12 cellular contexts compared by ENCODE assay signal in the genomic region with DNA sequence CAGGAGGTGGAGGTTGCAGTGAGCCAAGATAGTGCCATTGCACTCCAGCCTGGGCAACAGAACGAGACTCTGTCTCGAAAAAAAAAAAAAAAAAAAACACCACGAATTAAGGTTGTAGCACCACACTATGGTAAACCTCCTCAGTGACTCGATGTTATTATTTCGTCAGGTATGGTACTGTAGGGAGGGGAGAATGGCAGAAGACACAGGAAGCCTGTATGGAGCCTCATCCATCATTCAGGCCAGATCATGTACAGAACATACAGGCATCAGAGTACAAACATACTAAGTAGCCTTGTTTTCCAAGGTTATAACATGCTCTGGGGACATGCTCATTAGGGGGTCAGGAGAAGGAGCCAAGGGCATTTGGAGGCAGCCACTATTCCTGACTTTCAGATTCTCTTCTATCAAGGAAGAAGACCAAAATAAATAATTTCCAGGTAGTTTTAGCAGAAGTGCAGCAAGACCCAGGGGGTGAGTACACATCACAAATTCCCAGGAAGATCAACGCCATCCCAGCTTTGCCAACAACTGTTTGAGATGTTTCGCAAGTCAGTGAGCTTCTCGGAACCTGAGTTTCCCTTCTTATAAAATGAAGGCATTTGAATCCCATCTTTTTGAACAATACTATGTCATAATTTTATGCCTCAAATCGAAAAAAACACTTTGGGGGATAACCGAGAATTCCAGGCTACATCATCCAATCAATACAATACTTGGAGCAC.
DNase-seq lines count a peak whose midpoint lies in the region; ATAC-seq, FAIRE-seq and TF ChIP-seq lines count a peak whose summit lies in the region.
"Had no signal": no experiment of that assay in that cellular context is flagged by ENCODE, and none has a peak within 500 bp of the region (broad histone marks: within the 10 kb centered on the region; RNA-seq: fewer than 3 reads in every experiment).

No MANE protein-coding gene starts in this region.

- H3K4me3 Mint-ChIP-seq in stimulated activated naive CD8-positive, alpha-beta T cell treated with anti-CD3 and anti-CD28 coated beads, Interleukin-15, Interleukin-2, amounts not matched to agents 100 ng/mL and 50 ng/mL, for 24 hours = no peak overlapping the region

- no peak for FAIRE-seq in urothelium cell line (lab: Jason Lieb, UNC)
- FAIRE-seq: islet of Langerhans had no signal

- peaks cover 7% of the 10 kb centered on the region for H3K36me3 Mint-ChIP-seq in stimulated activated naive CD8-positive, alpha-beta T cell treated with anti-CD3 and anti-CD28 coated beads, Interleukin-15, Interleukin-2, amounts not matched to agents 100 ng/mL and 50 ng/mL, for 24 hours (ENCODE audit: low read depth)

- H3K4me3 ChIP-seq in WI38 (ENCODE audit: low read depth, low read length) (peak overlapping the region; percentile 45), fibroblast of the aortic adventitia (ENCODE audit: low read depth, low read length) (peak overlapping the region; percentile 38)

- ATAC-seq in stimulated activated naive CD8-positive, alpha-beta T cell treated with anti-CD3 and anti-CD28 coated beads, Interleukin-15, Interleukin-2, amounts not matched to agents 100 U/mL and 50 U/mL, for 24 hours = no peak
- ATAC-seq in HG02973 (IDR thresholded peaks at IDR 0.05; ENCODE audit: unreplicated experiment) = no peak
- no peak for ATAC-seq in HG02938 (IDR thresholded peaks at IDR 0.05; ENCODE audit: unreplicated experiment)

- TF ChIP-seq CTCF in WI38 (IDR thresholded peaks at IDR 0.05; ENCODE audit: low read depth, low read length) = no peak
- TF ChIP-seq CTCF in fibroblast of the aortic adventitia (IDR thresholded peaks at IDR 0.05; ENCODE audit: insufficient read depth, low read length) = no peak

- H3K27ac Mint-ChIP-seq in stimulated activated naive CD8-positive, alpha-beta T cell treated with anti-CD3 and anti-CD28 coated beads, Interleukin-15, Interleukin-2, amounts not matched to agents 100 ng/mL and 50 ng/mL, for 24 hours = peak overlapping the region; percentile 80
- H3K27ac Mint-ChIP-seq: progenitor cell of endocrine pancreas had no signal

- DNase-seq in stimulated activated naive CD8-positive, alpha-beta T cell treated with anti-CD3 and anti-CD28 coated beads, Interleukin-15, Interleukin-2, amounts not matched to agents 100 U/mL and 50 U/mL, for 24 hours = no peak
- peak; percentile 91 for DNase-seq in fibroblast of the aortic adventitia (ENCODE audit: low read depth)
- peak; percentile 27 for DNase-seq in urothelium cell line (ENCODE audit: low spot score)
- no peak for DNase-seq in amygdala (lab: John Stamatoyannopoulos, UW)
- DNase-seq: NCI-H2081, Right ventricle myocardium superior had no signal

- H3K27me3 Mint-ChIP-seq in stimulated activated naive CD8-positive, alpha-beta T cell treated with anti-CD3 and anti-CD28 coated beads, Interleukin-15, Interleukin-2, amounts not matched to agents 100 ng/mL and 50 ng/mL, for 24 hours = no peaks in the 10 kb centered on the region
- H3K27me3 Mint-ChIP-seq: progenitor cell of endocrine pancreas had no signal

- H3K9me3 Mint-ChIP-seq in stimulated activated naive CD8-positive, alpha-beta T cell treated with anti-CD3 and anti-CD28 coated beads, Interleukin-15, Interleukin-2, amounts not matched to agents 100 ng/mL and 50 ng/mL, for 24 hours = no peaks in the 10 kb centered on the region

- H3K4me1 Mint-ChIP-seq in stimulated activated naive CD8-positive, alpha-beta T cell treated with anti-CD3 and anti-CD28 coated beads, Interleukin-15, Interleukin-2, amounts not matched to agents 100 ng/mL and 50 ng/mL, for 24 hours (ENCODE audit: low read depth) = peaks cover 54% of the 10 kb centered on the region

Comparison
In these comparisons a context has a peak if more than half of its experiments do, and no peak if none do; other contexts are left out.
1. DNase-seq: peak in fibroblast of the aortic adventitia (single experiment) and urothelium cell line (single experiment); none in stimulated activated naive CD8-positive, alpha-beta T cell treated with anti-CD3 and anti-CD28 coated beads, Interleukin-15, Interleukin-2, amounts not matched to agents 100 U/mL and 50 U/mL, for 24 hours (single experiment) and amygdala (0 of 56).